Comparison of ENCODE assay signal across 21 cellular contexts in genomic region chr4:102694791-102695190, GRCh38.
"Had no signal": no experiment of that assay in that cellular context is flagged by ENCODE, and none has a peak within 500 bp of the region (broad histone marks: within the 10 kb centered on the region; RNA-seq: fewer than 3 reads in every experiment).

No MANE protein-coding gene starts in this region.

- DNase-seq: activated CD4-positive, alpha-beta T cell treated with anti-CD3 and anti-CD28 coated beads for 1 hour; activated CD4-positive, alpha-beta T cell treated with anti-CD3 and anti-CD28 coated beads, Interleukin-2, amount 50 U/mL, for 1 hour; activated CD8-positive, alpha-beta T cell treated with anti-CD3 and anti-CD28 coated beads, Interleukin-2, amount 10 ng/mL, durations not matched to agents 7 days and 5 days; activated gamma-delta T cell; activated naive CD4-positive, alpha-beta T cell treated with anti-CD3 and anti-CD28 coated beads, Interleukin-2, amount 50 U/mL, for 16 hours; cerebellar nuclear complex; endodermal cell; heart left ventricle; islet precursor cell; left cardiac atrium; mesenchymal stem cell; posterior cingulate gyrus; retina; stimulated activated CD4-positive, alpha-beta T cell treated with anti-CD3 and anti-CD28 coated beads, Interleukin-4, amount 100 ng/mL, for 24 hours; substantia nigra; T-cell; thyroid gland had no signal

- H3K27ac Mint-ChIP-seq: activated CD8-positive, alpha-beta T cell treated with anti-CD3 and anti-CD28 coated beads, Interleukin-2, amount 10 ng/mL, durations not matched to agents 7 days and 5 days; activated T-helper 1 cell treated with anti-CD3 and anti-CD28 coated beads, Interleukin-12 subunit alpha, Interleukin-12 subunit beta, Interleukin-2, Interleukin-4 antibody, amounts not matched to agents 30 ng/mL and 10 ng/mL and 1 ng/mL, durations not matched to agents 14 hours and 24 hours and 36 hours; endodermal cell; stimulated activated naive CD8-positive, alpha-beta T cell treated with anti-CD3 and anti-CD28 coated beads, Interleukin-15, Interleukin-2, amounts not matched to agents 100 ng/mL and 50 ng/mL, for 24 hours; T-cell had no signal

- ATAC-seq: activated CD8-positive, alpha-beta T cell treated with anti-CD3 and anti-CD28 coated beads, Interleukin-2, amount 10 ng/mL, durations not matched to agents 7 days and 5 days; heart left ventricle; left cardiac atrium; T-cell had no signal

- H3K4me3 ChIP-seq: coronary artery, heart left ventricle, thyroid gland had no signal

- H3K27me3 Mint-ChIP-seq: stimulated activated naive CD8-positive, alpha-beta T cell treated with anti-CD3 and anti-CD28 coated beads, Interleukin-15, Interleukin-2, amounts not matched to agents 100 ng/mL and 50 ng/mL, for 24 hours; T-cell had no signal

- H3K4me3 Mint-ChIP-seq: activated CD8-positive, alpha-beta T cell treated with anti-CD3 and anti-CD28 coated beads, Interleukin-2, amount 10 ng/mL, durations not matched to agents 7 days and 5 days; activated T-helper 1 cell treated with anti-CD3 and anti-CD28 coated beads, Interleukin-12 subunit alpha, Interleukin-12 subunit beta, Interleukin-2, Interleukin-4 antibody, amounts not matched to agents 30 ng/mL and 10 ng/mL and 1 ng/mL, durations not matched to agents 14 hours and 24 hours and 36 hours; endodermal cell; stimulated activated naive CD8-positive, alpha-beta T cell treated with anti-CD3 and anti-CD28 coated beads, Interleukin-15, Interleukin-2, amounts not matched to agents 100 ng/mL and 50 ng/mL, for 24 hours; T-cell had no signal

- FAIRE-seq: astrocyte had no signal

- H3K4me1 ChIP-seq: thyroid gland had no signal

- H3K4me1 Mint-ChIP-seq: endodermal cell, T-cell had no signal

- H3K9me3 Mint-ChIP-seq: activated T-helper 1 cell treated with anti-CD3 and anti-CD28 coated beads, Interleukin-12 subunit alpha, Interleukin-12 subunit beta, Interleukin-2, Interleukin-4 antibody, amounts not matched to agents 30 ng/mL and 10 ng/mL and 1 ng/mL, durations not matched to agents 14 hours and 24 hours and 36 hours; endodermal cell; stimulated activated naive CD8-positive, alpha-beta T cell treated with anti-CD3 and anti-CD28 coated beads, Interleukin-15, Interleukin-2, amounts not matched to agents 100 ng/mL and 50 ng/mL, for 24 hours; T-cell had no signal

- H3K27ac ChIP-seq: coronary artery, heart left ventricle, thyroid gland had no signal

- H3K27me3 ChIP-seq: heart left ventricle, thyroid gland had no signal

- H3K9me3 ChIP-seq: heart left ventricle, thyroid gland had no signal

- H3K36me3 ChIP-seq: thyroid gland had no signal
